In the genomic region with DNA sequence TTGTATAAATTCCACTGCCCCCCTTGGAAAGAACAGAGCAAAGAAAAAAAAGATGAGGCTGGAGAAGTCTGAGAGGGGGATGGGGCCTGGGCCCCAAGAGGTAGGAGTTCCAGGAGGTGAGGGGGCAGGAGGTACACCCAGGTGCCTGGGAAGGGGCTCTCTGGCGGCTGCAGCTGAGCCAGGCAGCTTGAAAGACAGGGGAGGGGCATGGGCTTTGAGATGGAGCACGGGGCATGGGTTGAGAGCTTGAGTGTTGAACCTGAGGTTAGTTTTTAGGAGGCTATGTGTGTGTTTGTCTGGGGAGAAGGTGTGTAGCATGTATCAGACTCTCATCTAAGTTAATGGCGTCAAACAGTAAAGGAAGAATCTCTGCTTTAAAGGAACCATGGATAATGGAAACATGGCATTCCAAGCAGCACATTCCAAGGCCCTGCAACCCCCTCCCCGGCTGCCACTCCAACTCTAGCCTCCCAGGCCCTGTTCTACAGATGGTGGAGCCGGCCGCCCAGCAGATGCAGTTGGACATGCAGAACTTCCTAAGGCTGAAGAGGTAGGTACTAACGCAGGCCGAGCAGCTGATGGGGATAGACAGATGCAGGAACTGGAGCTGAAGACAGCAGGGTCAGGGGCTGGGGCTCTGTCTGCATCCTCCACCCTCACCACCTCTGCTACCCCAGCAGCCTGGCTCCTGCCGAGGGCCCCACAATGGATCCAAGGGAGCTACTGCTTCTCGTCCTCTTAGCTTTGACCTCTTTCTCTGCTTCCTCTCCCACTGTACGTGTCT, we compare ENCODE assay signal across 17 cellular contexts. TPM values are rescaled to one million over a fixed set of nuclear protein-coding genes. Genes with fewer than 3 reads are reported as not detected.
"Had no signal": no experiment of that assay in that cellular context is flagged by ENCODE, and none has a peak within 500 bp of the region (broad histone marks: within the 10 kb centered on the region; RNA-seq: fewer than 3 reads in every experiment).

No MANE protein-coding gene starts in this region.

- H3K27me3 Mint-ChIP-seq: stimulated activated naive CD8-positive, alpha-beta T cell treated with anti-CD3 and anti-CD28 coated beads, Interleukin-15, amount 100 ng/mL, for 72 hours had no signal

- H3K36me3 ChIP-seq: cardiac muscle cell had no signal

- H3K9me3 ChIP-seq: gastrocnemius medialis, lower lobe of right lung, thoracic aorta had no signal

- H3K27ac Mint-ChIP-seq: activated CD4-positive, alpha-beta memory T cell treated with anti-CD3 and anti-CD28 coated beads, Interleukin-2, amount 10 ng/mL, durations not matched to agents 7 days and 5 days; activated naive CD4-positive, alpha-beta T cell treated with anti-CD3 and anti-CD28 coated beads for 36 hours; stimulated activated naive CD8-positive, alpha-beta T cell treated with anti-CD3 and anti-CD28 coated beads, Interleukin-15, amount 100 ng/mL, for 72 hours had no signal

- H3K27ac ChIP-seq: cardiac muscle cell, epithelial cell of prostate, gastrocnemius medialis, lower lobe of right lung, thoracic aorta, VCaP had no signal

- ATAC-seq: gastrocnemius medialis; lower lobe of right lung; naive thymus-derived CD4-positive, alpha-beta T cell; stimulated activated naive CD8-positive, alpha-beta T cell treated with anti-CD3 and anti-CD28 coated beads, Interleukin-15, amount 100 ng/mL, for 72 hours had no signal

- H3K4me3 Mint-ChIP-seq: activated CD4-positive, alpha-beta memory T cell treated with anti-CD3 and anti-CD28 coated beads, Interleukin-2, amount 10 ng/mL, durations not matched to agents 7 days and 5 days; activated naive CD4-positive, alpha-beta T cell treated with anti-CD3 and anti-CD28 coated beads for 36 hours; naive thymus-derived CD4-positive, alpha-beta T cell; stimulated activated naive CD8-positive, alpha-beta T cell treated with anti-CD3 and anti-CD28 coated beads, Interleukin-15, amount 100 ng/mL, for 72 hours had no signal

- H3K27me3 ChIP-seq: cardiac muscle cell, gastrocnemius medialis had no signal

- H3K9me3 Mint-ChIP-seq: activated CD4-positive, alpha-beta memory T cell treated with anti-CD3 and anti-CD28 coated beads, Interleukin-2, amount 10 ng/mL, durations not matched to agents 7 days and 5 days; activated naive CD4-positive, alpha-beta T cell treated with anti-CD3 and anti-CD28 coated beads for 36 hours; naive thymus-derived CD4-positive, alpha-beta T cell; stimulated activated naive CD8-positive, alpha-beta T cell treated with anti-CD3 and anti-CD28 coated beads, Interleukin-15, amount 100 ng/mL, for 72 hours had no signal

- H3K4me3 ChIP-seq: cardiac muscle cell, gastrocnemius medialis, lower lobe of right lung, thoracic aorta had no signal

- H3K36me3 Mint-ChIP-seq: naive thymus-derived CD4-positive, alpha-beta T cell had no signal

- FAIRE-seq: urothelium cell line had no signal

- DNase-seq: activated CD4-positive, alpha-beta memory T cell treated with anti-CD3 and anti-CD28 coated beads, Interleukin-2, amount 10 ng/mL, durations not matched to agents 7 days and 5 days; activated naive CD4-positive, alpha-beta T cell treated with anti-CD3 and anti-CD28 coated beads for 36 hours; activated T-cell treated with anti-CD3 and anti-CD28 coated beads, Interleukin-2, amount 50 U/mL, for 48 hours; effector memory CD4-positive, alpha-beta T cell; lower lobe of right lung; naive thymus-derived CD4-positive, alpha-beta T cell; stimulated activated CD4-positive, alpha-beta T cell treated with anti-CD3 and anti-CD28 coated beads, Interleukin-15, amount 100 ng/mL, for 24 hours; stimulated activated CD4-positive, alpha-beta T cell treated with anti-CD3 and anti-CD28 coated beads, Interleukin-4, amount 100 ng/mL, for 24 hours; stimulated activated naive CD8-positive, alpha-beta T cell treated with anti-CD3 and anti-CD28 coated beads, Interleukin-15, amount 100 ng/mL, for 72 hours; SW 1271 had no signal

RNA-seq across cellular contexts. Expression of gene MDFI, which starts 42.1 kb away (rescaled TPM):
- total RNA-seq: activated CD4-positive, alpha-beta memory T cell treated with anti-CD3 and anti-CD28 coated beads, Interleukin-2, amount 10 ng/mL, durations not matched to agents 7 days and 5 days; activated naive CD4-positive, alpha-beta T cell treated with anti-CD3 and anti-CD28 coated beads for 36 hours; mononuclear cell; naive thymus-derived CD4-positive, alpha-beta T cell had no signal
- polyA plus RNA-seq: naive thymus-derived CD4-positive, alpha-beta T cell had no signal
